20 cellular contexts compared by ENCODE assay signal in the genomic region with DNA sequence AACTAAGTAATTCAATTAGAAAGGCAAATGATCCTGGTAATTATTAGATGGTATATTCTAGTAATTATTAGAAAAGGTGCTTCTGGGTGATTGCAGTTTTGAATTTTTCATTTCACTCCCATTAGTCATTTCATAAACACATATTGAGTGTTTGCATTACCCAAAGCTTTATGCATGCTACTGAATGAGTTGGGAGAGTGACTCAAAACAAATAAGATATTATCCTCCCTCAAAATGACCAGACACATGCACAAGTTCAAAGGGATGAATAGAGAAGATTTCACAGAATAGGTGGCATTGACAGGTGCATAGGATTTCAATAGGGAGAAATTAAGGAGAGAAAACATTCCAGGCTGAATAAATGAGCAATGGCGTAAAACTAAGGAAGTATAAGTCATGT.
DNase-seq lines count a peak whose midpoint lies in the region; ATAC-seq, FAIRE-seq and TF ChIP-seq lines count a peak whose summit lies in the region.
"Had no signal": no experiment of that assay in that cellular context is flagged by ENCODE, and none has a peak within 500 bp of the region (broad histone marks: within the 10 kb centered on the region; RNA-seq: fewer than 3 reads in every experiment).

No MANE protein-coding gene starts in this region.

- peaks cover 28% of the 10 kb centered on the region for H3K36me3 Mint-ChIP-seq in MCF 10A (ENCODE audit: insufficient read depth, unreplicated experiment)
- no peaks in the 10 kb centered on the region for H3K36me3 Mint-ChIP-seq in T-helper 2 cell treated with Interferon-gamma antibody and Interleukin-4, amounts not matched to agents 5 μg/mL and 100 μg/mL, for 36 hours (ENCODE audit: low read depth)
- H3K36me3 Mint-ChIP-seq: CD14-positive monocyte had no signal

- H3K4me2 ChIP-seq in mammary epithelial cell (ENCODE audit: insufficient read depth, low read depth, low read length): no peak overlapping the region
- H3K4me2 ChIP-seq: GM23338 had no signal

- POLR2A ChIA-PET in MCF 10A (lab: Yijun Ruan, JAX): interaction anchor here (1.0 kb wide), 1 partner anchor 534 kb away, joined by 3 read pairs; no protein-coding TSS in a partner anchor

- no peaks in the 10 kb centered on the region for H3K36me3 ChIP-seq in mammary epithelial cell (ENCODE audit: insufficient read depth, low read length)
- no peaks in the 10 kb centered on the region for H3K36me3 ChIP-seq in bronchial epithelial cell (ENCODE audit: control insufficient read depth, insufficient read depth, low read length)
- H3K36me3 ChIP-seq in colonic mucosa: no peaks in the 10 kb centered on the region

- DNase-seq in mammary epithelial cell (peak; percentile 2), MCF 10A (ENCODE audit: unreplicated experiment) (no peak), NCI-H146 treated with DMSO at 0.1 percent for 48 hours (lab: John Stamatoyannopoulos, UW; ENCODE audit: unreplicated experiment) (peak; percentile 72), bronchial epithelial cell (ENCODE audit: low read depth) (peak; percentile 90), mesenteric fat pad (ENCODE audit: low spot score) (no peak), colonic mucosa (no peak)
- DNase-seq in T-helper 2 cell treated with Interferon-gamma antibody and Interleukin-4, amounts not matched to agents 5 μg/mL and 100 μg/mL, for 36 hours (ENCODE audit: low spot score): no peak
- DNase-seq: AML-193, MM.1S, NCI-H1105, NCI-H187, NCI-H446, NCI-H748 treated with DMSO at 0.1 percent for 48 hours, Peyer's patch, Right ventricle myocardium superior had no signal

- H3K9me3 ChIP-seq in mammary epithelial cell (replicated peaks; ENCODE audit: insufficient read depth, low read length) (no peaks in the 10 kb centered on the region), colonic mucosa (no peaks in the 10 kb centered on the region)
- H3K9me3 ChIP-seq: Peyer's patch had no signal

- BruUV-seq in mammary epithelial cell (replicated peaks; lab: Mats Ljungman, UMichigan) (no TSS peak), MCF 10A (replicated peaks; lab: Mats Ljungman, UMichigan) (no TSS peak)

- CTCF ChIA-PET in mammary epithelial cell (lab: Charles Lee; ENCODE audit: low non-redundant PET) (no interaction called here), MCF 10A (lab: Yijun Ruan, JAX) (interaction anchor here (0.8 to 12.5 kb wide), 3 partner anchors 495 to 610 kb away, joined by 3 to 153 read pairs (median 4); no protein-coding TSS in a partner anchor)

- FAIRE-seq in bronchial epithelial cell (lab: Jason Lieb, UNC): no peak

- TF ChIP-seq CTCF in mammary epithelial cell (conservative IDR thresholded peaks at IDR 0.05 in 1 of 2, IDR thresholded peaks at IDR 0.05 in 1 of 2; ENCODE audit: extremely low read depth in 1 of 2, insufficient read depth in 1 of 2, low read depth in 1 of 2, low read length in 2 of 2) (no peak), MCF 10A (IDR thresholded peaks at IDR 0.05; ENCODE audit: unreplicated experiment) (no peak), bronchial epithelial cell (IDR thresholded peaks at IDR 0.05; ENCODE audit: insufficient read depth, low read length, severe bottlenecking) (no peak), colonic mucosa (IDR thresholded peaks at IDR 0.05) (no peak)

- no peaks in the 10 kb centered on the region for H4K20me1 ChIP-seq in mammary epithelial cell (ENCODE audit: insufficient read depth, low read length)

- H3K27ac Mint-ChIP-seq in MCF 10A (ENCODE audit: low read depth, unreplicated experiment): no peak overlapping the region
- H3K27ac Mint-ChIP-seq in T-helper 2 cell treated with Interferon-gamma antibody and Interleukin-4, amounts not matched to agents 5 μg/mL and 100 μg/mL, for 36 hours: no peak overlapping the region
- H3K27ac Mint-ChIP-seq: GM23338; T-helper 1 cell treated with Interleukin-12 subunit alpha and Interleukin-12 subunit beta and Interleukin-4 antibody, amounts not matched to agents 30 μg/mL and 1 μg/mL, for 36 hours had no signal

- intact Hi-C loops in mammary epithelial cell (cut with micrococcal nuclease): no loop called here
- intact Hi-C loops in MCF 10A (cut with micrococcal nuclease): no loop called here
- intact Hi-C loops in colonic mucosa (cut with DNase I): no loop called here

- ATAC-seq in GM21528 (IDR thresholded peaks at IDR 0.05; ENCODE audit: low FRiP score, unreplicated experiment): no peak
- ATAC-seq: GM23338, SK-N-SH treated with all-trans-retinoic acid at 6 μM for 48 hours had no signal

- H2AFZ ChIP-seq in mammary epithelial cell (ENCODE audit: low read depth, low read length): no peak overlapping the region
- H2AFZ ChIP-seq: GM23338 had no signal

- in situ Hi-C loops in mammary epithelial cell (cut with MboI; ENCODE audit: low sequenced_read_pairs in 2 of 2): loop anchor here in 1 of 2 donors (10.0 to 25.0 kb wide), 2 partner anchors 187 to 530 kb away; no protein-coding TSS in a partner anchor

- H3K79me2 ChIP-seq in mammary epithelial cell (ENCODE audit: insufficient read depth, low read length): no peaks in the 10 kb centered on the region

- H3K4me3 ChIP-seq in mammary epithelial cell (replicated peaks in 1 of 3; ENCODE audit: insufficient read depth in 1 of 3, low read depth in 2 of 3, low read length in 3 of 3) (no peak overlapping the region), bronchial epithelial cell (ENCODE audit: low read depth, low read length) (no peak overlapping the region), colonic mucosa (no peak overlapping the region)
- H3K4me3 ChIP-seq: GM23338, Peyer's patch had no signal

- 100% methylated on average over 1 of the region's 1 CpG for WGBS in mammary epithelial cell (ENCODE audit: low coverage, missing lambda C conversion rate)

- H3K4me3 Mint-ChIP-seq in MCF 10A (ENCODE audit: unreplicated experiment): no peak overlapping the region
- H3K4me3 Mint-ChIP-seq in T-helper 2 cell treated with Interferon-gamma antibody and Interleukin-4, amounts not matched to agents 5 μg/mL and 100 μg/mL, for 36 hours: no peak overlapping the region
- H3K4me3 Mint-ChIP-seq: CD14-positive monocyte; GM23338; T-helper 1 cell treated with Interleukin-12 subunit alpha and Interleukin-12 subunit beta and Interleukin-4 antibody, amounts not matched to agents 30 μg/mL and 1 μg/mL, for 36 hours had no signal

- H3K4me1 Mint-ChIP-seq in MCF 10A (ENCODE audit: insufficient read depth, unreplicated experiment): peaks cover 16% of the 10 kb centered on the region
- peaks cover 12% of the 10 kb centered on the region for H3K4me1 Mint-ChIP-seq in T-helper 2 cell treated with Interferon-gamma antibody and Interleukin-4, amounts not matched to agents 5 μg/mL and 100 μg/mL, for 36 hours (ENCODE audit: low read depth)
- H3K4me1 Mint-ChIP-seq: GM23338 had no signal

- H3K9me3 Mint-ChIP-seq in MCF 10A (ENCODE audit: unreplicated experiment): no peaks in the 10 kb centered on the region
- no peaks in the 10 kb centered on the region for H3K9me3 Mint-ChIP-seq in T-helper 2 cell treated with Interferon-gamma antibody and Interleukin-4, amounts not matched to agents 5 μg/mL and 100 μg/mL, for 36 hours
- H3K9me3 Mint-ChIP-seq: CD14-positive monocyte; GM23338; T-helper 1 cell treated with Interleukin-12 subunit alpha and Interleukin-12 subunit beta and Interleukin-4 antibody, amounts not matched to agents 30 μg/mL and 1 μg/mL, for 36 hours had no signal

- no peak overlapping the region for H3K27ac ChIP-seq in mammary epithelial cell (ENCODE audit: insufficient read depth, low read depth, low read length)
- H3K27ac ChIP-seq in colonic mucosa: no peak overlapping the region
- H3K27ac ChIP-seq: Peyer's patch had no signal

- H3K27me3 Mint-ChIP-seq in MCF 10A (ENCODE audit: insufficient read depth, unreplicated experiment): no peaks in the 10 kb centered on the region
- no peaks in the 10 kb centered on the region for H3K27me3 Mint-ChIP-seq in T-helper 2 cell treated with Interferon-gamma antibody and Interleukin-4, amounts not matched to agents 5 μg/mL and 100 μg/mL, for 36 hours (ENCODE audit: low read depth)

- no peaks in the 10 kb centered on the region for H3K4me1 ChIP-seq in mammary epithelial cell (ENCODE audit: insufficient read depth, low read length)
- no peaks in the 10 kb centered on the region for H3K4me1 ChIP-seq in colonic mucosa
- H3K4me1 ChIP-seq: Peyer's patch had no signal

- H3K9ac ChIP-seq in mammary epithelial cell (ENCODE audit: insufficient read depth, low read length): no peak overlapping the region
- no peak overlapping the region for H3K9ac ChIP-seq in colonic mucosa (ENCODE audit: low read depth in 2 of 2, low read length in 2 of 2)

- dilution Hi-C loops in mammary epithelial cell (cut with HindIII; ENCODE audit: low sequenced_read_pairs): no loop called here

- H3K27me3 ChIP-seq in mammary epithelial cell (ENCODE audit: insufficient read depth, low read length): no peaks in the 10 kb centered on the region
- H3K27me3 ChIP-seq in bronchial epithelial cell (ENCODE audit: control insufficient read depth, insufficient read depth, low read length): no peaks in the 10 kb centered on the region
- no peaks in the 10 kb centered on the region for H3K27me3 ChIP-seq in colonic mucosa
- H3K27me3 ChIP-seq: Peyer's patch had no signal

Comparison
In these comparisons a context has a peak if more than half of its experiments do, and no peak if none do; other contexts are left out.
1. DNase-seq: peak in mammary epithelial cell (single experiment), NCI-H146 treated with DMSO at 0.1 percent for 48 hours (single experiment) and bronchial epithelial cell (single experiment); none in MCF 10A (single experiment), mesenteric fat pad (single experiment), T-helper 2 cell treated with Interferon-gamma antibody and Interleukin-4, amounts not matched to agents 5 μg/mL and 100 μg/mL, for 36 hours (single experiment) and colonic mucosa (single experiment).